Comparison of ENCODE assay signal across 1 cellular context in the genomic region with DNA sequence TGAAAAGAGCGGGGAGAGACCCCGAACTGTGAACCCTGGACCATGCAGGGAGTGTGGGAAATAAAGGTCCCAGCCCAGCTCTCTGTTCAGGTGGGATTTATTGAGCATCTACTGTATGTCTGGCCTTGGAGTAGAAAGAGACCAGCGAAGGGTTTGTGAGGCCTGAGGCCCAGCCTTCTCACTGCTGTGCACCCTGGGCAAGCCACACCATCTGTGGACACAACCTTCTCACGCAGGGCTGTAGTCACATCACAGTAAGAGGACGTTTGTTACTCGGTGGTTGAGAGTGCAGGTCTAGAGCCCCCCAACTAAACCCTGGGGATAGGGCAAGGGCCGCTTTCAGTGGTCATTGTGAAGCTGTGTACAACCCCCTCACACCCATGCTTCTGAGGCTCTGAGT.
TF ChIP-seq lines count a peak whose summit lies in the region.

No MANE protein-coding gene starts in this region.

TF ChIP-seq in HepG2, 621 proteins besides CTCF, POLR2A, EP300 and RAD21:
- TF ChIP-seq NFE2L2 (IDR thresholded peaks at IDR 0.05; ENCODE audit: low read length) (no peak), RFX3 (CRISPR knock-in tag; IDR thresholded peaks at IDR 0.05) (no peak), CBX2 (IDR thresholded peaks at IDR 0.05; ENCODE audit: low read depth, low read length) (no peak), CBX2 (CRISPR knock-in tag; IDR thresholded peaks at IDR 0.05; ENCODE audit: low read depth) (no peak), NR2F1 (CRISPR knock-in tag; IDR thresholded peaks at IDR 0.05) (no peak), ZNF143 (CRISPR knock-in tag; IDR thresholded peaks at IDR 0.05) (no peak), REPIN1 (CRISPR knock-in tag; IDR thresholded peaks at IDR 0.05; ENCODE audit: borderline replicate concordance, low read depth) (no peak), RORA (CRISPR knock-in tag; IDR thresholded peaks at IDR 0.05) (no peak), AGO2 (optimal IDR thresholded peaks at IDR 0.05; ENCODE audit: low read depth, low read length) (no peak), MED13 (CRISPR knock-in tag; IDR thresholded peaks at IDR 0.05) (no peak), KLF11 (CRISPR knock-in tag; IDR thresholded peaks at IDR 0.05) (no peak), GMEB2 (CRISPR knock-in tag; IDR thresholded peaks at IDR 0.05; ENCODE audit: low read depth) (no peak), CREM (IDR thresholded peaks at IDR 0.05) (no peak), CREM (CRISPR knock-in tag; IDR thresholded peaks at IDR 0.05) (no peak), TARDBP (CRISPR knock-in tag; IDR thresholded peaks at IDR 0.05) (no peak), SNAPC2 (CRISPR knock-in tag; IDR thresholded peaks at IDR 0.05) (no peak), CC2D1A (CRISPR knock-in tag; IDR thresholded peaks at IDR 0.05) (no peak)
- TF ChIP-seq, protein P1, sequence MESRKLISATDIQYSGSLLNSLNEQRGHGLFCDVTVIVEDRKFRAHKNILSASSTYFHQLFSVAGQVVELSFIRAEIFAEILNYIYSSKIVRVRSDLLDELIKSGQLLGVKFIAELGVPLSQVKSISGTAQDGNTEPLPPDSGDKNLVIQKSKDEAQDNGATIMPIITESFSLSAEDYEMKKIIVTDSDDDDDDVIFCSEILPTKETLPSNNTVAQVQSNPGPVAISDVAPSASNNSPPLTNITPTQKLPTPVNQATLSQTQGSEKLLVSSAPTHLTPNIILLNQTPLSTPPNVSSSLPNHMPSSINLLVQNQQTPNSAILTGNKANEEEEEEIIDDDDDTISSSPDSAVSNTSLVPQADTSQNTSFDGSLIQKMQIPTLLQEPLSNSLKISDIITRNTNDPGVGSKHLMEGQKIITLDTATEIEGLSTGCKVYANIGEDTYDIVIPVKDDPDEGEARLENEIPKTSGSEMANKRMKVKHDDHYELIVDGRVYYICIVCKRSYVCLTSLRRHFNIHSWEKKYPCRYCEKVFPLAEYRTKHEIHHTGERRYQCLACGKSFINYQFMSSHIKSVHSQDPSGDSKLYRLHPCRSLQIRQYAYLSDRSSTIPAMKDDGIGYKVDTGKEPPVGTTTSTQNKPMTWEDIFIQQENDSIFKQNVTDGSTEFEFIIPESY (CRISPR knock-in tag; IDR thresholded peaks at IDR 0.05) = no peak
- TF ChIP-seq, protein P2, sequence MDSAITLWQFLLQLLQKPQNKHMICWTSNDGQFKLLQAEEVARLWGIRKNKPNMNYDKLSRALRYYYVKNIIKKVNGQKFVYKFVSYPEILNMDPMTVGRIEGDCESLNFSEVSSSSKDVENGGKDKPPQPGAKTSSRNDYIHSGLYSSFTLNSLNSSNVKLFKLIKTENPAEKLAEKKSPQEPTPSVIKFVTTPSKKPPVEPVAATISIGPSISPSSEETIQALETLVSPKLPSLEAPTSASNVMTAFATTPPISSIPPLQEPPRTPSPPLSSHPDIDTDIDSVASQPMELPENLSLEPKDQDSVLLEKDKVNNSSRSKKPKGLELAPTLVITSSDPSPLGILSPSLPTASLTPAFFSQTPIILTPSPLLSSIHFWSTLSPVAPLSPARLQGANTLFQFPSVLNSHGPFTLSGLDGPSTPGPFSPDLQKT (CRISPR knock-in tag; IDR thresholded peaks at IDR 0.05; ENCODE audit: borderline replicate concordance) = no peak
- TF ChIP-seq, protein P3, sequence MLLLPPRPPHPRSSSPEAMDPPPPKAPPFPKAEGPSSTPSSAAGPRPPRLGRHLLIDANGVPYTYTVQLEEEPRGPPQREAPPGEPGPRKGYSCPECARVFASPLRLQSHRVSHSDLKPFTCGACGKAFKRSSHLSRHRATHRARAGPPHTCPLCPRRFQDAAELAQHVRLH (CRISPR knock-in tag; IDR thresholded peaks at IDR 0.05; ENCODE audit: borderline replicate concordance, low read depth) = no peak
